ENCODE assay signal across 8 cellular contexts in genomic region chr10:98030093-98030821, GRCh38. TPM values are rescaled to one million over a fixed set of nuclear protein-coding genes. Genes with fewer than 3 reads are reported as not detected.
DNase-seq lines count a peak whose midpoint lies in the region; FAIRE-seq and TF ChIP-seq lines count a peak whose summit lies in the region.

CRTAC1 (minus strand) TSS chr10:98030621; CDS start chr10:98030472, 149 bp downstream.

- H3K9me3 Mint-ChIP-seq in activated T-helper 1 cell treated with anti-CD3 and anti-CD28 coated beads, Interleukin-12 subunit alpha, Interleukin-12 subunit beta, Interleukin-2, Interleukin-4 antibody, amounts not matched to agents 30 ng/mL and 10 ng/mL and 1 ng/mL, durations not matched to agents 14 hours and 24 hours and 36 hours, result no peaks in the 10 kb centered on the region

- H3F3A ChIP-seq in neural cell (ENCODE audit: insufficient read depth, low read length, poor library complexity, severe bottlenecking), result no peaks in the 10 kb centered on the region

- H3K4me3 ChIP-seq in fibroblast of villous mesenchyme (ENCODE audit: low read depth, low read length) (no peak within 1 kb of the TSS), neural cell (ENCODE audit: low read length) (peak within 1 kb of the TSS; percentile 80), small intestine (ENCODE audit: low read depth in 1 of 2, low read length in 2 of 2) (peak within 1 kb of the TSS in 1 of 2 donors; percentile 29)

- H2AFZ ChIP-seq in neural cell (ENCODE audit: low read depth, low read length), result peak within 1 kb of the TSS; percentile 27

- no peak within 1 kb of the TSS for H3K4me3 Mint-ChIP-seq in activated T-helper 1 cell treated with anti-CD3 and anti-CD28 coated beads, Interleukin-12 subunit alpha, Interleukin-12 subunit beta, Interleukin-2, Interleukin-4 antibody, amounts not matched to agents 30 ng/mL and 10 ng/mL and 1 ng/mL, durations not matched to agents 14 hours and 24 hours and 36 hours

- H3K9me3 ChIP-seq in ES-I3 (ENCODE audit: control insufficient read depth, insufficient read depth, low read length), result no peaks in the 10 kb centered on the region
- H3K9me3 ChIP-seq in neural cell (ENCODE audit: low read length), result no peaks in the 10 kb centered on the region
- H3K9me3 ChIP-seq in small intestine (ENCODE audit: control insufficient read depth, low read depth), result no peaks in the 10 kb centered on the region

- WGBS in small intestine, 3 donors, result 1 to 3% (median 2%) methylated on average over 48 to 86 of the region's 86 CpGs

- H3K9me2 ChIP-seq in neural cell (ENCODE audit: insufficient read depth, low read length), result no peaks in the 10 kb centered on the region

- H3K79me2 ChIP-seq in neural cell (replicated peaks; ENCODE audit: insufficient read depth, low read length), result no peaks in the 10 kb centered on the region

- H3K36me3 Mint-ChIP-seq in activated T-helper 1 cell treated with anti-CD3 and anti-CD28 coated beads, Interleukin-12 subunit alpha, Interleukin-12 subunit beta, Interleukin-2, Interleukin-4 antibody, amounts not matched to agents 30 ng/mL and 10 ng/mL and 1 ng/mL, durations not matched to agents 14 hours and 24 hours and 36 hours (ENCODE audit: low read depth), result peaks cover 3% of the 10 kb centered on the region

- intact Hi-C loops in activated T-helper 1 cell treated with anti-CD3 and anti-CD28 coated beads, Interleukin-12 subunit alpha, Interleukin-12 subunit beta, Interleukin-2, Interleukin-4 antibody, amounts not matched to agents 30 ng/mL and 10 ng/mL and 1 ng/mL, durations not matched to agents 14 hours and 24 hours and 36 hours (cut with micrococcal nuclease), result loop anchor here (10.0 kb wide), 1 partner anchor 1505 kb away; the partner anchor contains the start of gene NKX2-3

- H3K4me2 ChIP-seq in neural cell (ENCODE audit: low read length), result peak within 1 kb of the TSS; percentile 26

- no peak for TF ChIP-seq EP300 in neural cell (conservative IDR thresholded peaks at IDR 0.05; ENCODE audit: poor library complexity, severe bottlenecking)

- H3K27ac ChIP-seq in neural cell (ENCODE audit: low read length) (no peak within 1 kb of the TSS), small intestine (ENCODE audit: low read depth in 1 of 2, low read length in 1 of 2) (no peak within 1 kb of the TSS)

- DNase-seq in NCI-H526 treated with DMSO at 0.1 percent for 48 hours (lab: John Stamatoyannopoulos, UW) (peak; percentile 28), fibroblast of villous mesenchyme (ENCODE audit: low read depth) (peak; percentile 20), activated gamma-delta T cell treated with Interleukin-2 at 50 U/mL for 16 hours (no peak), small intestine (no peak)
- no peak for DNase-seq in activated T-helper 1 cell treated with anti-CD3 and anti-CD28 coated beads, Interleukin-12 subunit alpha, Interleukin-12 subunit beta, Interleukin-2, Interleukin-4 antibody, amounts not matched to agents 30 ng/mL and 10 ng/mL and 1 ng/mL, durations not matched to agents 14 hours and 24 hours and 36 hours (ENCODE audit: low spot score)
- DNase-seq in activated CD4-positive, CD25-positive, alpha-beta regulatory T cell treated with anti-CD3 and anti-CD28 coated beads, Interleukin-2, amount 50 U/mL, for 72 hours, result no peak

- no peak for TF ChIP-seq CTCF in fibroblast of villous mesenchyme (IDR thresholded peaks at IDR 0.05; ENCODE audit: insufficient read depth, low read depth, low read length)
- no peak for TF ChIP-seq CTCF in neural cell (IDR thresholded peaks at IDR 0.05; ENCODE audit: poor library complexity, severe bottlenecking)

- no peaks in the 10 kb centered on the region for H3K4me1 Mint-ChIP-seq in activated T-helper 1 cell treated with anti-CD3 and anti-CD28 coated beads, Interleukin-12 subunit alpha, Interleukin-12 subunit beta, Interleukin-2, Interleukin-4 antibody, amounts not matched to agents 30 ng/mL and 10 ng/mL and 1 ng/mL, durations not matched to agents 14 hours and 24 hours and 36 hours (ENCODE audit: low read depth)

- H3K27ac Mint-ChIP-seq in activated T-helper 1 cell treated with anti-CD3 and anti-CD28 coated beads, Interleukin-12 subunit alpha, Interleukin-12 subunit beta, Interleukin-2, Interleukin-4 antibody, amounts not matched to agents 30 ng/mL and 10 ng/mL and 1 ng/mL, durations not matched to agents 14 hours and 24 hours and 36 hours, result no peak within 1 kb of the TSS

- no peaks in the 10 kb centered on the region for H3K36me3 ChIP-seq in ES-I3 (ENCODE audit: insufficient read depth, low read length)
- H3K36me3 ChIP-seq in neural cell (ENCODE audit: insufficient read depth, low read length), result no peaks in the 10 kb centered on the region
- H3K36me3 ChIP-seq in small intestine (ENCODE audit: control insufficient read depth in 2 of 2, insufficient read depth in 2 of 2, low read length in 2 of 2), result no peaks in the 10 kb centered on the region

- peak; percentile 34 for TF ChIP-seq RAD21 in neural cell (conservative IDR thresholded peaks at IDR 0.05)

- peaks cover 52% of the 10 kb centered on the region for H3K27me3 Mint-ChIP-seq in activated T-helper 1 cell treated with anti-CD3 and anti-CD28 coated beads, Interleukin-12 subunit alpha, Interleukin-12 subunit beta, Interleukin-2, Interleukin-4 antibody, amounts not matched to agents 30 ng/mL and 10 ng/mL and 1 ng/mL, durations not matched to agents 14 hours and 24 hours and 36 hours (ENCODE audit: insufficient read depth)

- no peaks in the 10 kb centered on the region for H4K20me1 ChIP-seq in neural cell (ENCODE audit: insufficient read depth)

- peaks cover 69% of the 10 kb centered on the region for H3K27me3 ChIP-seq in neural cell (ENCODE audit: insufficient read depth, low read depth, low read length)
- H3K27me3 ChIP-seq in small intestine (ENCODE audit: control insufficient read depth in 2 of 2, insufficient read depth in 2 of 2, low read length in 2 of 2), result peaks cover 21 to 32% of the 10 kb centered on the region in 2 donors

- no peaks in the 10 kb centered on the region for H3K4me1 ChIP-seq in ES-I3 (ENCODE audit: insufficient read depth, low read length)
- H3K4me1 ChIP-seq in small intestine (ENCODE audit: control insufficient read depth in 2 of 2, insufficient read depth in 1 of 2, low read depth in 1 of 2, low read length in 1 of 2), result peaks cover 0 to 2% of the 10 kb centered on the region in 2 donors

- H3K9ac ChIP-seq in ES-I3 (ENCODE audit: low read depth, low read length) (peak within 1 kb of the TSS; percentile 63), neural cell (ENCODE audit: low read length) (peak within 1 kb of the TSS; percentile 61)

- FAIRE-seq in small intestine (lab: Jason Lieb, UNC), result no peak

TF ChIP-seq in neural cell, 6 proteins besides CTCF, POLR2A, EP300 and RAD21:
- peak; percentile 55 for TF ChIP-seq MXI1 (conservative IDR thresholded peaks at IDR 0.05; ENCODE audit: poor library complexity, severe bottlenecking)
- no peak for TF ChIP-seq TAF1 (IDR thresholded peaks at IDR 0.05; ENCODE audit: low read depth)
- TF ChIP-seq EZH2 (IDR thresholded peaks at IDR 0.05; ENCODE audit: borderline replicate concordance, insufficient read depth, low read length, poor library complexity, severe bottlenecking), result no peak

RNA-seq across cellular contexts. Expression of gene CRTAC1, which starts in this region (rescaled TPM):
- not detected in 2 replicates for total RNA-seq in fibroblast of villous mesenchyme
- polyA plus RNA-seq in neural cell, result 0.44 and 1.1 TPM in 2 replicates
- 0.58 and 0.73 TPM in 2 replicates for polyA minus RNA-seq in neural cell
- total RNA-seq in activated T-helper 1 cell treated with anti-CD3 and anti-CD28 coated beads, Interleukin-12 subunit alpha, Interleukin-12 subunit beta, Interleukin-2, Interleukin-4 antibody, amounts not matched to agents 30 ng/mL and 10 ng/mL and 1 ng/mL, durations not matched to agents 14 hours and 24 hours and 36 hours, result not detected in 2 replicates
- 1 to 10 TPM in 1 of 3 donors, not detected in 2; 2.3 TPM for polyA plus RNA-seq in small intestine

Comparison
In these comparisons a context has a peak if more than half of its experiments do, and no peak if none do; other contexts are left out.
1. Peak in DNase-seq in fibroblast of villous mesenchyme; RNA of the gene not detected or under 1 TPM.